ENCODE assay signal across 8 cellular contexts in genomic region chr2:86442642-86443005, GRCh38. TPM values are rescaled to one million over a fixed set of nuclear protein-coding genes. Genes with fewer than 3 reads are reported as not detected.
DNase-seq lines count a peak whose midpoint lies in the region; ATAC-seq and TF ChIP-seq lines count a peak whose summit lies in the region.

No MANE protein-coding gene starts in this region.

- peak overlapping the region; percentile 94 for H3K4me2 ChIP-seq in neural cell (ENCODE audit: low read length)

- no peaks in the 10 kb centered on the region for H3K9me2 ChIP-seq in neural cell (ENCODE audit: insufficient read depth, low read length)

- no peak for TF ChIP-seq POLR2A in stomach (IDR thresholded peaks at IDR 0.05)

- ATAC-seq in GM21447 (IDR thresholded peaks at IDR 0.05; ENCODE audit: unreplicated experiment) = peak; percentile 68

- no peak overlapping the region for H2AFZ ChIP-seq in neural cell (ENCODE audit: low read depth, low read length)

- H3K36me3 ChIP-seq in HUES48 (ENCODE audit: control insufficient read depth, insufficient read depth, low read length) (peaks cover 9% of the 10 kb centered on the region), neural cell (ENCODE audit: insufficient read depth, low read length) (no peaks in the 10 kb centered on the region), stomach (peaks cover 0 to 19% (median under 1%) of the 10 kb centered on the region in 4 donors)

- TF ChIP-seq CTCF in fibroblast of villous mesenchyme (IDR thresholded peaks at IDR 0.05; ENCODE audit: insufficient read depth, low read depth, low read length) (no peak), neural cell (IDR thresholded peaks at IDR 0.05; ENCODE audit: poor library complexity, severe bottlenecking) (no peak), stomach (IDR thresholded peaks at IDR 0.05) (no peak)

- intact Hi-C loops in stomach (cut with DNase I; ENCODE audit: low total_unique reads) = no loop called here

- H3K27ac ChIP-seq in HUES48 (ENCODE audit: low read depth, low read length) = no peak overlapping the region
- H3K27ac ChIP-seq in neural cell (ENCODE audit: low read length) = peak overlapping the region; percentile 83
- peak overlapping the region; percentile 62 to 100 (median 92) for H3K27ac ChIP-seq in stomach

- H3K27me3 ChIP-seq in HUES48 (ENCODE audit: control insufficient read depth, insufficient read depth, low read length) (peaks cover 6% of the 10 kb centered on the region; the same call in 1 of the 2 replicates), neural cell (ENCODE audit: insufficient read depth, low read depth, low read length) (no peaks in the 10 kb centered on the region), stomach (no peaks in the 10 kb centered on the region)

- H3K9me3 ChIP-seq in HUES48 (ENCODE audit: control insufficient read depth, insufficient read depth, low read length) = peaks cover 27% of the 10 kb centered on the region
- H3K9me3 ChIP-seq in neural cell (ENCODE audit: low read length) = peaks cover 5% of the 10 kb centered on the region
- peaks cover 6 to 28% (median 19%) of the 10 kb centered on the region in 4 donors for H3K9me3 ChIP-seq in stomach

- no peak for TF ChIP-seq RAD21 in neural cell (conservative IDR thresholded peaks at IDR 0.05)

- H3K9ac ChIP-seq in HUES48 (ENCODE audit: low read depth, low read length) (no peak overlapping the region), neural cell (ENCODE audit: low read length) (peak overlapping the region; percentile 83)

- no peaks in the 10 kb centered on the region for H4K20me1 ChIP-seq in neural cell (ENCODE audit: insufficient read depth)

- 0 out of 2 replicates have a peak, but pooled peaks cover 7% of the 10 kb centered on the region for H3K4me1 ChIP-seq in HUES48 (ENCODE audit: control insufficient read depth, insufficient read depth, low read length)
- H3K4me1 ChIP-seq in stomach = peaks cover 32 to 43% (median 38%) of the 10 kb centered on the region in 4 donors

- peaks cover 49% of the 10 kb centered on the region for H3K79me2 ChIP-seq in neural cell (replicated peaks; ENCODE audit: insufficient read depth, low read length)

- H3F3A ChIP-seq in neural cell (ENCODE audit: insufficient read depth, low read length, poor library complexity, severe bottlenecking) = peaks cover 15% of the 10 kb centered on the region

- 0 to 3% (median 1%) methylated on average over 5 of the region's 5 CpGs for WGBS in stomach, 5 donors

- TF ChIP-seq EP300 in neural cell (conservative IDR thresholded peaks at IDR 0.05; ENCODE audit: poor library complexity, severe bottlenecking) (no peak), stomach (IDR thresholded peaks at IDR 0.05) (no peak)

- peak; percentile 77 for DNase-seq in D341Med (ENCODE audit: low spot score)
- DNase-seq in SHP77 (lab: John Stamatoyannopoulos, UW) = peak; percentile 50 to 66
- DNase-seq in activated effector memory CD4-positive, alpha-beta T cell treated with anti-CD3 and anti-CD28 coated beads, Interleukin-2, amount 50 U/mL, for 16 hours = peak; percentile 89
- peak; percentile 94 for DNase-seq in fibroblast of villous mesenchyme (ENCODE audit: low read depth)
- peak; percentile 66 for DNase-seq in stomach

- H3K4me3 ChIP-seq in HUES48 (ENCODE audit: low read depth, low read length) (peak overlapping the region; percentile 75), fibroblast of villous mesenchyme (ENCODE audit: low read depth, low read length) (peak overlapping the region; percentile 83), neural cell (ENCODE audit: low read length) (peak overlapping the region; percentile 79), stomach (peak overlapping the region; percentile 75 to 84 (median 80))

TF ChIP-seq in neural cell, 6 proteins besides CTCF, POLR2A, EP300 and RAD21:
- peak; percentile 12 for TF ChIP-seq SMC3 (conservative IDR thresholded peaks at IDR 0.05; ENCODE audit: poor library complexity)
- no peak for TF ChIP-seq MXI1 (conservative IDR thresholded peaks at IDR 0.05; ENCODE audit: poor library complexity, severe bottlenecking)
- TF ChIP-seq, protein P1, sequence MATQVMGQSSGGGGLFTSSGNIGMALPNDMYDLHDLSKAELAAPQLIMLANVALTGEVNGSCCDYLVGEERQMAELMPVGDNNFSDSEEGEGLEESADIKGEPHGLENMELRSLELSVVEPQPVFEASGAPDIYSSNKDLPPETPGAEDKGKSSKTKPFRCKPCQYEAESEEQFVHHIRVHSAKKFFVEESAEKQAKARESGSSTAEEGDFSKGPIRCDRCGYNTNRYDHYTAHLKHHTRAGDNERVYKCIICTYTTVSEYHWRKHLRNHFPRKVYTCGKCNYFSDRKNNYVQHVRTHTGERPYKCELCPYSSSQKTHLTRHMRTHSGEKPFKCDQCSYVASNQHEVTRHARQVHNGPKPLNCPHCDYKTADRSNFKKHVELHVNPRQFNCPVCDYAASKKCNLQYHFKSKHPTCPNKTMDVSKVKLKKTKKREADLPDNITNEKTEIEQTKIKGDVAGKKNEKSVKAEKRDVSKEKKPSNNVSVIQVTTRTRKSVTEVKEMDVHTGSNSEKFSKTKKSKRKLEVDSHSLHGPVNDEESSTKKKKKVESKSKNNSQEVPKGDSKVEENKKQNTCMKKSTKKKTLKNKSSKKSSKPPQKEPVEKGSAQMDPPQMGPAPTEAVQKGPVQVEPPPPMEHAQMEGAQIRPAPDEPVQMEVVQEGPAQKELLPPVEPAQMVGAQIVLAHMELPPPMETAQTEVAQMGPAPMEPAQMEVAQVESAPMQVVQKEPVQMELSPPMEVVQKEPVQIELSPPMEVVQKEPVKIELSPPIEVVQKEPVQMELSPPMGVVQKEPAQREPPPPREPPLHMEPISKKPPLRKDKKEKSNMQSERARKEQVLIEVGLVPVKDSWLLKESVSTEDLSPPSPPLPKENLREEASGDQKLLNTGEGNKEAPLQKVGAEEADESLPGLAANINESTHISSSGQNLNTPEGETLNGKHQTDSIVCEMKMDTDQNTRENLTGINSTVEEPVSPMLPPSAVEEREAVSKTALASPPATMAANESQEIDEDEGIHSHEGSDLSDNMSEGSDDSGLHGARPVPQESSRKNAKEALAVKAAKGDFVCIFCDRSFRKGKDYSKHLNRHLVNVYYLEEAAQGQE (IDR thresholded peaks at IDR 0.05; ENCODE audit: borderline replicate concordance) = no peak
- no peak for TF ChIP-seq EZH2 (IDR thresholded peaks at IDR 0.05; ENCODE audit: borderline replicate concordance, insufficient read depth, low read length, poor library complexity, severe bottlenecking)
- no peak for TF ChIP-seq POLR2AphosphoS5 (IDR thresholded peaks at IDR 0.05)
- no peak for TF ChIP-seq TAF1 (IDR thresholded peaks at IDR 0.05; ENCODE audit: low read depth)

RNA-seq across cellular contexts. Expression of gene KDM3A, which starts 1.5 kb away (rescaled TPM):
- 15.1 and 17.4 TPM in 2 replicates for total RNA-seq in fibroblast of villous mesenchyme
- polyA plus RNA-seq in neural cell = 51.2 and 54.6 TPM in 2 replicates
- 82.5 and 96.3 TPM in 2 replicates for polyA minus RNA-seq in neural cell
- 100 to 1,000 TPM in 1 of 5 donors, 10 to 100 TPM in 4; 27.5 to 101 (median 92.8) TPM for total RNA-seq in stomach
- 10 to 100 TPM; 10.4 to 20.0 (median 13.6) TPM for polyA plus RNA-seq in stomach
